19 cellular contexts compared by ENCODE assay signal in the genomic region with DNA sequence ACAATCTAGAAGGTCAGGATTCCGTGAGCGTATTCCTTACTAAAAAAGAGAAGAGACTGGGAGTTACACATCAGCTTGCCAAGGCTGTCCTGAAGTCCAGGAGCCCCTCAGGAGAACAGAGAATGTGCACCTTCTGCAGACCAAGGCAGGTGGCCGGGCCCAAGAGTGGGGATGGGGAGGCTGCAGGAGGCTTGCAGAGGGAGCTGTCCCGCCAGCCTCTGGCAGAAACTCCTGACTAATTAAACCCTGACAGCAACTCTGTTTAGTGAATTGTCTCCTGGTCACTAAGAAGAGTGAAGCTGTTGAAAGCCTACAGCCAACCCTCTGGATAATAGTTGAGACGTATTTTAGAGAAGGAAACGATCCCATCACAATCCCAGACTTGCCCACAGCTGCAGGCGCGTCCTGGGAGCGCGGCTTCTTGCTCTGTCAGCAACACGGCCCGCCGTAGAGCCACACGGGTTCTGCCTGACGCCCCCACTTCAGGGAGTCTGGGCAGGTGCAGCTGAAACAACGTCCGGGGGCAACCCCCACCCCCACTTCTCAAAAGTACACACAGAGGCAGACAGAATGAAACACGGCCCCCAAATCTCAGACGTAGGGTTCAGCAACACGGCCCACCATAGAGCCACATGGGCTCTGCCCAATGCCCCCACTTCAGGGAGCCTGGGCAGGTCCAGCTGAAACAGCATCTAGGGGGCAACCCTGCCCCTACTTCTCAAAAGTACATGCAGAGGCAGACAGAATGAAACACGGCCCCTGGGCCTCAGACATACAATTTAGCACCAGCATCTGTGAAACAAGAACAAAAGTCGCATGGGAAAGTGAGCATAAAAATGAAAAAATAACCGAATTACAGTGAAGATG. TPM values are rescaled to one million over a fixed set of nuclear protein-coding genes. Genes with fewer than 3 reads are reported as not detected.
DNase-seq lines count a peak whose midpoint lies in the region; ATAC-seq and TF ChIP-seq lines count a peak whose summit lies in the region.
"Had no signal": no experiment of that assay in that cellular context is flagged by ENCODE, and none has a peak within 500 bp of the region (broad histone marks: within the 10 kb centered on the region; RNA-seq: fewer than 3 reads in every experiment).

No MANE protein-coding gene starts in this region.

- peaks cover 5% of the 10 kb centered on the region for H3K9me3 Mint-ChIP-seq in progenitor cell of endocrine pancreas (ENCODE audit: low read depth)
- H3K9me3 Mint-ChIP-seq in activated naive CD4-positive, alpha-beta T cell treated with anti-CD3 and anti-CD28 coated beads, Interleukin-2, amount 50 U/mL, for 72 hours, result peaks cover 0 to 3% of the 10 kb centered on the region in 2 donors
- H3K9me3 Mint-ChIP-seq: CD4-positive, alpha-beta T cell had no signal

- 90% methylated on average over 23 of the region's 23 CpGs for WGBS in smooth muscle cell (ENCODE audit: low lambda C conversion rate)

- H3K4me2 ChIP-seq in smooth muscle cell, result no peak overlapping the region

- H3K4me3 ChIP-seq in upper lobe of right lung (no peak overlapping the region), smooth muscle cell (no peak overlapping the region)
- H3K4me3 ChIP-seq: HAP-1, MG63, SK-N-MC had no signal

- no peak for ATAC-seq in upper lobe of right lung
- no peak for ATAC-seq in activated naive CD4-positive, alpha-beta T cell treated with anti-CD3 and anti-CD28 coated beads, Interleukin-2, amount 50 U/mL, for 72 hours

- H3K4me1 ChIP-seq in upper lobe of right lung (no peaks in the 10 kb centered on the region), smooth muscle cell (ENCODE audit: low read depth) (peaks cover 3% of the 10 kb centered on the region)
- H3K4me1 ChIP-seq: HAP-1 had no signal

- H3K9ac ChIP-seq in smooth muscle cell (ENCODE audit: low read depth), result no peak overlapping the region

- no peak overlapping the region for H3K27ac ChIP-seq in upper lobe of right lung
- no peak overlapping the region for H3K27ac ChIP-seq in smooth muscle cell (ENCODE audit: low read depth)
- H3K27ac ChIP-seq: SK-N-MC had no signal

- peaks cover 6% of the 10 kb centered on the region for H3F3A ChIP-seq in smooth muscle cell (ENCODE audit: low read depth)

- peaks cover 7% of the 10 kb centered on the region for H3K36me3 Mint-ChIP-seq in progenitor cell of endocrine pancreas (ENCODE audit: insufficient read depth)
- no peaks in the 10 kb centered on the region for H3K36me3 Mint-ChIP-seq in activated naive CD4-positive, alpha-beta T cell treated with anti-CD3 and anti-CD28 coated beads, Interleukin-2, amount 50 U/mL, for 72 hours

- peaks cover 96% of the 10 kb centered on the region for H4K20me1 ChIP-seq in smooth muscle cell (ENCODE audit: low read depth)

- DNase-seq in ecto neural progenitor cell (ENCODE audit: low spot score) (peak; percentile 35), mesenteric fat pad (ENCODE audit: low spot score) (peak; percentile 86), progenitor cell of endocrine pancreas (ENCODE audit: low spot score, unreplicated experiment) (no peak), upper lobe of right lung (peak; percentile 58), NCI-H146 treated with DMSO at 0.1 percent for 48 hours (lab: John Stamatoyannopoulos, UW; ENCODE audit: unreplicated experiment) (no peak), smooth muscle cell (lab: John Stamatoyannopoulos, UW; ENCODE audit: unreplicated experiment) (no peak)
- DNase-seq in activated naive CD4-positive, alpha-beta T cell treated with anti-CD3 and anti-CD28 coated beads, Interleukin-2, amount 50 U/mL, for 72 hours (ENCODE audit: low spot score in 2 of 2), result no peak
- DNase-seq: CD4-positive, alpha-beta T cell; COR-L47; DMS79; Kasumi-1; MG63; NCI-H1417; NCI-H187; NCI-H446; NCI-H526; OCI-M1 had no signal

- no peaks in the 10 kb centered on the region for H3K27me3 ChIP-seq in upper lobe of right lung
- H3K27me3 ChIP-seq in smooth muscle cell (ENCODE audit: low read depth), result no peaks in the 10 kb centered on the region
- H3K27me3 ChIP-seq: MG63 had no signal

- H3K79me2 ChIP-seq in smooth muscle cell (ENCODE audit: low read depth), result peaks cover 85% of the 10 kb centered on the region

- H3K4me3 Mint-ChIP-seq in progenitor cell of endocrine pancreas (ENCODE audit: low read depth), result no peak overlapping the region
- H3K4me3 Mint-ChIP-seq: CD4-positive, alpha-beta T cell had no signal

- intact Hi-C loops in upper lobe of right lung (cut with DNase I), result no loop called here

- H3K4me1 Mint-ChIP-seq in progenitor cell of endocrine pancreas (ENCODE audit: low read depth), result peaks cover 7% of the 10 kb centered on the region

- H3K36me3 ChIP-seq in upper lobe of right lung, result no peaks in the 10 kb centered on the region
- no peaks in the 10 kb centered on the region for H3K36me3 ChIP-seq in smooth muscle cell (ENCODE audit: low read depth)
- H3K36me3 ChIP-seq: HAP-1, MG63 had no signal

- peak overlapping the region; percentile 88 for H3K27ac Mint-ChIP-seq in progenitor cell of endocrine pancreas
- H3K27ac Mint-ChIP-seq in activated naive CD4-positive, alpha-beta T cell treated with anti-CD3 and anti-CD28 coated beads, Interleukin-2, amount 50 U/mL, for 72 hours, result peak overlapping the region in 1 of 2 donors; percentile 25
- H3K27ac Mint-ChIP-seq: CD4-positive, alpha-beta T cell had no signal

- H3K9me3 ChIP-seq in upper lobe of right lung (no peaks in the 10 kb centered on the region), smooth muscle cell (replicated peaks; ENCODE audit: low read depth) (no peaks in the 10 kb centered on the region)
- H3K9me3 ChIP-seq: HAP-1, MG63 had no signal

- no peaks in the 10 kb centered on the region for H3K27me3 Mint-ChIP-seq in progenitor cell of endocrine pancreas
- H3K27me3 Mint-ChIP-seq: CD4-positive, alpha-beta T cell had no signal

- TF ChIP-seq CTCF in progenitor cell of endocrine pancreas (IDR thresholded peaks at IDR 0.05; ENCODE audit: unreplicated experiment) (no peak), upper lobe of right lung (IDR thresholded peaks at IDR 0.05) (no peak), smooth muscle cell (IDR thresholded peaks at IDR 0.05; ENCODE audit: borderline replicate concordance, insufficient read depth, poor library complexity, severe bottlenecking) (no peak)

- H2AFZ ChIP-seq in smooth muscle cell (ENCODE audit: low read depth), result no peak overlapping the region

RNA-seq across cellular contexts. Expression of gene DIP2C, which starts 45.2 kb away (rescaled TPM):
- total RNA-seq in mesenteric fat pad (38.5 TPM), progenitor cell of endocrine pancreas (26.3 and 27.2 TPM in 2 replicates), upper lobe of right lung (17.3 TPM), smooth muscle cell (14.1 and 15.3 TPM in 2 replicates)
- 1 to 10 TPM in 1 of 2 donors, under 1 TPM in 1; 0.55 to 1.7 TPM for total RNA-seq in activated naive CD4-positive, alpha-beta T cell treated with anti-CD3 and anti-CD28 coated beads, Interleukin-2, amount 50 U/mL, for 72 hours
- 14.5 and 14.9 TPM in 2 replicates for polyA plus RNA-seq in smooth muscle cell

Comparison
In these comparisons a context has a peak if more than half of its experiments do, and no peak if none do; other contexts are left out.
1. DNase-seq: peak in ecto neural progenitor cell (single experiment), mesenteric fat pad (single experiment) and upper lobe of right lung (single experiment); none in progenitor cell of endocrine pancreas (single experiment), NCI-H146 treated with DMSO at 0.1 percent for 48 hours (single experiment), activated naive CD4-positive, alpha-beta T cell treated with anti-CD3 and anti-CD28 coated beads, Interleukin-2, amount 50 U/mL, for 72 hours (0 of 2) and smooth muscle cell (single experiment).